ENCODE assay signal across 8 cellular contexts in genomic region chr6:109094351-109095035, GRCh38. TPM values are rescaled to one million over a fixed set of nuclear protein-coding genes. Genes with fewer than 3 reads are reported as not detected.
DNase-seq lines count a peak whose midpoint lies in the region; ATAC-seq, FAIRE-seq and TF ChIP-seq lines count a peak whose summit lies in the region.

SESN1 (minus strand) TSS chr6:109094846; CDS start chr6:109094073, 773 bp downstream.

- H3K4me1 Mint-ChIP-seq in WTC11 (peaks cover 28% of the 10 kb centered on the region), immature natural killer cell (peaks cover 47 to 73% of the 10 kb centered on the region in 2 donors)

- peak within 1 kb of the TSS; percentile 62 for H3K4me3 ChIP-seq in bronchial epithelial cell (ENCODE audit: low read depth, low read length)

- peak; percentile 40 for ATAC-seq in GM18873 (IDR thresholded peaks at IDR 0.05; ENCODE audit: low FRiP score, unreplicated experiment)
- ATAC-seq in HG03135 (IDR thresholded peaks at IDR 0.05; ENCODE audit: unreplicated experiment), result peak; percentile 65
- ATAC-seq in WTC11, result peak; percentile 91

- H3K4me3 Mint-ChIP-seq in WTC11 (peak within 1 kb of the TSS; percentile 91), immature natural killer cell (peak within 1 kb of the TSS; percentile 94 to 97 (median 97))

- H3K27ac Mint-ChIP-seq in WTC11, result peak within 1 kb of the TSS; percentile 99
- peak within 1 kb of the TSS; percentile 94 to 99 (median 99) for H3K27ac Mint-ChIP-seq in immature natural killer cell

- TF ChIP-seq CTCF in WTC11 (IDR thresholded peaks at IDR 0.05) (no peak), bronchial epithelial cell (IDR thresholded peaks at IDR 0.05; ENCODE audit: insufficient read depth, low read length, severe bottlenecking) (no peak)

- CTCF ChIA-PET in WTC11 (lab: Charles Lee), result interaction anchor here (0.6 to 2.5 kb wide), 9 partner anchors 13 to 613 kb away, joined by 3 to 14 read pairs (median 4); no protein-coding TSS in a partner anchor

- H3K36me3 ChIP-seq in bronchial epithelial cell (ENCODE audit: control insufficient read depth, insufficient read depth, low read length), result no peaks in the 10 kb centered on the region

- no peak for FAIRE-seq in bronchial epithelial cell (lab: Jason Lieb, UNC)

- DNase-seq in AG08395 (ENCODE audit: low spot score), result peak; percentile 98
- peak; percentile 85 for DNase-seq in NCI-H226
- DNase-seq in WTC11 (ENCODE audit: low spot score), result peak; percentile 93
- DNase-seq in bronchial epithelial cell (ENCODE audit: low read depth), result peak; percentile 88
- peak; percentile 82 to 85 (median 84) for DNase-seq in immature natural killer cell
- DNase-seq in smooth muscle cell of the brain vasculature (ENCODE audit: low read depth, low spot score), result peak; percentile 76

- POLR2A ChIA-PET in WTC11 (lab: Charles Lee), result interaction anchor here (0.6 to 1.6 kb wide), 11 partner anchors 12 to 537 kb away, joined by 3 to 6 read pairs (median 4); partner anchors contain the start of genes ARMC2, CD164, FOXO3 and PPIL6

- no peaks in the 10 kb centered on the region for H3K27me3 ChIP-seq in bronchial epithelial cell (ENCODE audit: control insufficient read depth, insufficient read depth, low read length)

- H3K9me3 Mint-ChIP-seq in WTC11 (no peaks in the 10 kb centered on the region), immature natural killer cell (no peaks in the 10 kb centered on the region)

- H3K27me3 Mint-ChIP-seq in WTC11 (ENCODE audit: low read depth) (no peaks in the 10 kb centered on the region), immature natural killer cell (ENCODE audit: low read depth in 3 of 3) (peaks cover 6 to 14% (median 10%) of the 10 kb centered on the region in 3 donors)

- no peaks in the 10 kb centered on the region for H3K36me3 Mint-ChIP-seq in WTC11
- H3K36me3 Mint-ChIP-seq in immature natural killer cell, result peaks cover 0 to 3% (median 0%) of the 10 kb centered on the region in 3 donors

TF ChIP-seq in WTC11, 78 proteins besides CTCF, POLR2A, EP300 and RAD21 (continues in another document):
- TF ChIP-seq TEAD1 (CRISPR knock-in tag; IDR thresholded peaks at IDR 0.05) (peak; percentile 21; the same call in 1 of the 2 replicates), E2F5 (CRISPR knock-in tag; IDR thresholded peaks at IDR 0.05) (peak; percentile 94), ZNF671 (CRISPR knock-in tag; IDR thresholded peaks at IDR 0.05) (no peak), ZNF232 (CRISPR knock-in tag; IDR thresholded peaks at IDR 0.05) (peak; percentile 80; the same call in 1 of the 2 replicates), FOXK1 (CRISPR knock-in tag; IDR thresholded peaks at IDR 0.05) (peak; percentile 8; the same call in 1 of the 2 replicates), FOXP4 (CRISPR knock-in tag; IDR thresholded peaks at IDR 0.05) (peak; percentile 18; the same call in 1 of the 2 replicates), IRF2 (CRISPR knock-in tag; IDR thresholded peaks at IDR 0.05; ENCODE audit: borderline replicate concordance, low read depth) (peak; percentile 27; the same call in 1 of the 2 replicates), PRRX2 (CRISPR knock-in tag; IDR thresholded peaks at IDR 0.05) (no peak), IRF1 (CRISPR knock-in tag; IDR thresholded peaks at IDR 0.05) (no peak), STAT6 (CRISPR knock-in tag; conservative IDR thresholded peaks at IDR 0.05; ENCODE audit: low read depth) (no peak), SMAD3 (CRISPR knock-in tag; IDR thresholded peaks at IDR 0.05; ENCODE audit: borderline replicate concordance) (no peak), HMGXB4 (CRISPR knock-in tag; IDR thresholded peaks at IDR 0.05) (peak; percentile 70), USF2 (CRISPR knock-in tag; IDR thresholded peaks at IDR 0.05) (no peak), ZNF416 (CRISPR knock-in tag; IDR thresholded peaks at IDR 0.05) (peak; percentile 40; the same call in 1 of the 2 replicates), E2F4 (CRISPR knock-in tag; IDR thresholded peaks at IDR 0.05; ENCODE audit: borderline replicate concordance, low read depth) (0 out of 2 replicates have a peak, but pooled peaks have one; percentile 30), ELF4 (CRISPR knock-in tag; IDR thresholded peaks at IDR 0.05; ENCODE audit: low read depth) (0 out of 2 replicates have a peak, but pooled peaks have one; percentile 24)

RNA-seq across cellular contexts. Expression of gene SESN1, which starts in this region (rescaled TPM):
- 22.2 to 30.2 TPM (median 22.5 TPM) in 3 replicates for total RNA-seq in WTC11 (2021)
- 18.4 and 18.9 TPM in 2 replicates for total RNA-seq in bronchial epithelial cell
- 10 to 100 TPM; 14.9 to 26.4 (median 20.9) TPM for polyA plus RNA-seq in immature natural killer cell

Comparison
In these comparisons a context has a peak if more than half of its experiments do, and no peak if none do; other contexts are left out.
1. Peak in every context shown above with its lines: DNase-seq, ATAC-seq and H3K4me3 ChIP-seq.
2. ATAC-seq: peak in every context shown above with its lines; median percentile 91 in WTC11; 65 in HG03135; 40 in GM18873.